In genomic region chr3:111862415-111862814, GRCh38 we compare ENCODE assay signal across 14 cellular contexts. TPM values are rescaled to one million over a fixed set of nuclear protein-coding genes. Genes with fewer than 3 reads are reported as not detected.
DNase-seq lines count a peak whose midpoint lies in the region; ATAC-seq and TF ChIP-seq lines count a peak whose summit lies in the region.
"Had no signal": no experiment of that assay in that cellular context is flagged by ENCODE, and none has a peak within 500 bp of the region (broad histone marks: within the 10 kb centered on the region; RNA-seq: fewer than 3 reads in every experiment).

No MANE protein-coding gene starts in this region.

- H3K27ac ChIP-seq in right atrium auricular region (peak overlapping the region; percentile 92 to 93), uterus (peak overlapping the region; percentile 96 to 97), body of pancreas (peak overlapping the region in 1 of 4 donors; percentile 29)

- peaks cover 63% of the 10 kb centered on the region for H3K4me1 Mint-ChIP-seq in endothelial cell (ENCODE audit: unreplicated experiment)
- peaks cover 66% of the 10 kb centered on the region for H3K4me1 Mint-ChIP-seq in nephron progenitor cell

- H3K27me3 Mint-ChIP-seq in endothelial cell (ENCODE audit: unreplicated experiment) (peaks cover 2% of the 10 kb centered on the region), nephron progenitor cell (ENCODE audit: low read depth, poor library complexity) (no peaks in the 10 kb centered on the region)
- H3K27me3 Mint-ChIP-seq: effector memory CD8-positive, alpha-beta T cell had no signal

- DNase-seq in right atrium auricular region (ENCODE audit: low spot score) (no peak), Right ventricle myocardium superior (no peak), endothelial cell (ENCODE audit: low spot score) (no peak), nephron progenitor cell (no peak), uterus (no peak), mucosa of gallbladder (ENCODE audit: low spot score) (no peak), body of pancreas (no peak), NCI-H1694 (lab: John Stamatoyannopoulos, UW) (no peak)
- DNase-seq: amygdala; DMS53; effector memory CD8-positive, alpha-beta T cell; GOT3; NCI-H526 treated with DMSO at 0.1 percent for 48 hours; SHP77 treated with DMSO at 0.1 percent for 48 hours had no signal

- ATAC-seq in Right ventricle myocardium superior (ENCODE audit: poor library complexity) (no peak), body of pancreas (no peak)
- ATAC-seq: effector memory CD8-positive, alpha-beta T cell had no signal

- H3K4me3 Mint-ChIP-seq in endothelial cell (ENCODE audit: unreplicated experiment) (peak overlapping the region; percentile 68), nephron progenitor cell (peak overlapping the region; percentile 97)

- H3K4me3 ChIP-seq in right atrium auricular region (no peak overlapping the region), uterus (no peak overlapping the region), body of pancreas (no peak overlapping the region)

- TF ChIP-seq CTCF in right atrium auricular region (IDR thresholded peaks at IDR 0.05) (no peak), endothelial cell (IDR thresholded peaks at IDR 0.05; ENCODE audit: unreplicated experiment) (no peak), nephron progenitor cell (IDR thresholded peaks at IDR 0.05) (no peak), uterus (IDR thresholded peaks at IDR 0.05) (no peak), body of pancreas (IDR thresholded peaks at IDR 0.05) (no peak)

- TF ChIP-seq POLR2A in uterus (IDR thresholded peaks at IDR 0.05): no peak
- TF ChIP-seq POLR2A in body of pancreas (IDR thresholded peaks at IDR 0.05): no peak

- 82 to 84% methylated on average over 5 of the region's 5 CpGs for WGBS in body of pancreas, 2 donors

- H3K27ac Mint-ChIP-seq in endothelial cell (ENCODE audit: unreplicated experiment) (peak overlapping the region; percentile 20), nephron progenitor cell (peak overlapping the region; percentile 36)
- H3K27ac Mint-ChIP-seq: effector memory CD8-positive, alpha-beta T cell had no signal

- H3K9me3 Mint-ChIP-seq in endothelial cell (ENCODE audit: unreplicated experiment) (no peaks in the 10 kb centered on the region), nephron progenitor cell (no peaks in the 10 kb centered on the region)
- H3K9me3 Mint-ChIP-seq: effector memory CD8-positive, alpha-beta T cell had no signal

- H3K36me3 ChIP-seq in right atrium auricular region: no peaks in the 10 kb centered on the region
- no peaks in the 10 kb centered on the region for H3K36me3 ChIP-seq in uterus
- H3K36me3 ChIP-seq in body of pancreas (replicated peaks in 1 of 2; ENCODE audit: insufficient read depth in 1 of 2, low read depth in 2 of 2): no peaks in the 10 kb centered on the region

- H3K27me3 ChIP-seq in right atrium auricular region (no peaks in the 10 kb centered on the region), uterus (no peaks in the 10 kb centered on the region), body of pancreas (no peaks in the 10 kb centered on the region)

- H3K4me1 ChIP-seq in right atrium auricular region (peaks cover 0 to 59% of the 10 kb centered on the region in 2 donors), uterus (no peaks in the 10 kb centered on the region), body of pancreas (peaks cover 47% of the 10 kb centered on the region)

- no peaks in the 10 kb centered on the region for H3K36me3 Mint-ChIP-seq in endothelial cell (ENCODE audit: low read depth, unreplicated experiment)
- no peaks in the 10 kb centered on the region for H3K36me3 Mint-ChIP-seq in nephron progenitor cell (ENCODE audit: low read depth)

- no peaks in the 10 kb centered on the region for H3K9me3 ChIP-seq in right atrium auricular region
- H3K9me3 ChIP-seq in uterus: no peaks in the 10 kb centered on the region
- no peaks in the 10 kb centered on the region for H3K9me3 ChIP-seq in body of pancreas

- intact Hi-C loops in Right ventricle myocardium superior (cut with DNase I): loop anchor here (5.0 to 10.0 kb wide), 4 partner anchors 52 to 140 kb away; no protein-coding TSS in a partner anchor
- intact Hi-C loops in uterus (cut with DNase I; ENCODE audit: low total_unique reads): no loop called here
- intact Hi-C loops in body of pancreas (cut with DNase I): no loop called here

RNA-seq across cellular contexts. Expression of gene PHLDB2, which starts 3.4 kb away (rescaled TPM):
- total RNA-seq in right atrium auricular region (10 to 100 TPM; 20.2 to 48.1 TPM), Right ventricle myocardium superior (122 TPM), endothelial cell (ENCODE audit: unreplicated experiment) (47.8 TPM), uterus (100 to 1,000 TPM in 1 of 4 donors, 10 to 100 TPM in 3; 56.9 to 108 (median 68.7) TPM), mucosa of gallbladder (36.4 TPM), body of pancreas (10 to 100 TPM; 25.9 to 26.4 TPM)
